In genomic region chr13:26502826-26503225, GRCh38 we compare ENCODE assay signal across 9 cellular contexts. TPM values are rescaled to one million over a fixed set of nuclear protein-coding genes. Genes with fewer than 3 reads are reported as not detected.
A peak's percentile ranks its signal among the peaks of the same experiment; 100 is the strongest.
DNase-seq lines count a peak whose midpoint lies in the region; ATAC-seq and TF ChIP-seq lines count a peak whose summit lies in the region.
"Had no signal": no experiment of that assay in that cellular context is flagged by ENCODE, and none has a peak within 500 bp of the region (broad histone marks: within the 10 kb centered on the region; RNA-seq: fewer than 3 reads in every experiment).

No MANE protein-coding gene starts in this region.

- peaks cover 5% of the 10 kb centered on the region for H3F3A ChIP-seq in neural progenitor cell (ENCODE audit: low read depth)

- H3K4me3 ChIP-seq in CD4-positive, CD25-positive, alpha-beta regulatory T cell (ENCODE audit: low read depth, low read length): no peak overlapping the region
- no peak overlapping the region for H3K4me3 ChIP-seq in cardiac fibroblast (replicated peaks in 1 of 2; ENCODE audit: low read depth in 2 of 2, low read length in 2 of 2)
- no peak overlapping the region for H3K4me3 ChIP-seq in neural progenitor cell
- H3K4me3 ChIP-seq: dorsolateral prefrontal cortex had no signal

- no peaks in the 10 kb centered on the region for H3K79me2 ChIP-seq in neural progenitor cell (ENCODE audit: low read depth)

- peak; percentile 37 for TF ChIP-seq CTCF in cardiac fibroblast (IDR thresholded peaks at IDR 0.05; ENCODE audit: low read depth, low read length)
- TF ChIP-seq CTCF in neural progenitor cell (IDR thresholded peaks at IDR 0.05): peak; percentile 5

- H3K9me3 Mint-ChIP-seq in CD4-positive, CD25-positive, alpha-beta regulatory T cell: no peaks in the 10 kb centered on the region
- H3K9me3 Mint-ChIP-seq in neural progenitor cell: peaks cover 9% of the 10 kb centered on the region

- H3K9ac ChIP-seq in neural progenitor cell: no peak overlapping the region

- H4K20me1 ChIP-seq in neural progenitor cell (ENCODE audit: low read depth): no peaks in the 10 kb centered on the region

- H3K27ac Mint-ChIP-seq in CD4-positive, CD25-positive, alpha-beta regulatory T cell: peak overlapping the region in 1 of 3 donors; percentile 23
- H3K27ac Mint-ChIP-seq in neural progenitor cell: no peak overlapping the region

- H3K27me3 Mint-ChIP-seq in CD4-positive, CD25-positive, alpha-beta regulatory T cell: no peaks in the 10 kb centered on the region
- H3K27me3 Mint-ChIP-seq in neural progenitor cell (ENCODE audit: insufficient read depth, low read depth): no peaks in the 10 kb centered on the region

- H3K4me1 Mint-ChIP-seq in CD4-positive, CD25-positive, alpha-beta regulatory T cell: peaks cover 0 to 4% (median 2%) of the 10 kb centered on the region in 4 donors
- peaks cover 6% of the 10 kb centered on the region for H3K4me1 Mint-ChIP-seq in neural progenitor cell

- peak overlapping the region; percentile 50 for H2AFZ ChIP-seq in neural progenitor cell (replicated peaks)

- peaks cover 2% of the 10 kb centered on the region for H3K27me3 ChIP-seq in CD4-positive, CD25-positive, alpha-beta regulatory T cell (ENCODE audit: control insufficient read depth, insufficient read depth, low read length)
- no peaks in the 10 kb centered on the region for H3K27me3 ChIP-seq in neural progenitor cell
- H3K27me3 ChIP-seq: dorsolateral prefrontal cortex had no signal

- H3K9me3 ChIP-seq in CD4-positive, CD25-positive, alpha-beta regulatory T cell (ENCODE audit: control insufficient read depth in 2 of 2, low read length in 2 of 2): no peaks in the 10 kb centered on the region
- no peaks in the 10 kb centered on the region for H3K9me3 ChIP-seq in neural progenitor cell (ENCODE audit: low read depth)

- H3K4me2 ChIP-seq in neural progenitor cell: peak overlapping the region; percentile 10

- no peaks in the 10 kb centered on the region for H3K36me3 ChIP-seq in CD4-positive, CD25-positive, alpha-beta regulatory T cell (ENCODE audit: control insufficient read depth, insufficient read depth, low read length)
- no peaks in the 10 kb centered on the region for H3K36me3 ChIP-seq in neural progenitor cell

- H3K27ac ChIP-seq in CD4-positive, CD25-positive, alpha-beta regulatory T cell (ENCODE audit: insufficient read depth, low read length, poor library complexity, severe bottlenecking): no peak overlapping the region
- H3K27ac ChIP-seq in neural progenitor cell: no peak overlapping the region

- no peaks in the 10 kb centered on the region for H3K4me1 ChIP-seq in CD4-positive, CD25-positive, alpha-beta regulatory T cell (ENCODE audit: control insufficient read depth, insufficient read depth, low read length, poor library complexity, severe bottlenecking)
- peaks cover 22% of the 10 kb centered on the region for H3K4me1 ChIP-seq in neural progenitor cell

- no peaks in the 10 kb centered on the region for H3K36me3 Mint-ChIP-seq in CD4-positive, CD25-positive, alpha-beta regulatory T cell
- no peaks in the 10 kb centered on the region for H3K36me3 Mint-ChIP-seq in neural progenitor cell

- H3K4me3 Mint-ChIP-seq in CD4-positive, CD25-positive, alpha-beta regulatory T cell: no peak overlapping the region
- no peak overlapping the region for H3K4me3 Mint-ChIP-seq in neural progenitor cell

- ATAC-seq in CD4-positive, CD25-positive, alpha-beta regulatory T cell (ENCODE audit: low read depth in 2 of 2): peak; percentile 37 to 57
- ATAC-seq in HG03159 (IDR thresholded peaks at IDR 0.05; ENCODE audit: unreplicated experiment) (no peak), HG03280 (IDR thresholded peaks at IDR 0.05; ENCODE audit: unreplicated experiment) (no peak)

- peak in 1 of 3 donors; percentile 16 for DNase-seq in CD4-positive, CD25-positive, alpha-beta regulatory T cell
- DNase-seq in NCI-H226 (peak; percentile 69), cardiac fibroblast (ENCODE audit: low read depth in 2 of 2) (peak; percentile 67 to 95), neural progenitor cell (ENCODE audit: low spot score) (peak; percentile 40), GM19240 (ENCODE audit: insufficient read length, low spot score) (no peak)
- no peak for DNase-seq in effector CD4-positive, alpha-beta T cell

RNA-seq across cellular contexts. Expression of gene WASF3, which starts 54.7 kb away (rescaled TPM):
- total RNA-seq in CD4-positive, CD25-positive, alpha-beta regulatory T cell: 0.49 TPM
- not detected for polyA plus RNA-seq in CD4-positive, CD25-positive, alpha-beta regulatory T cell
- total RNA-seq in neural progenitor cell (ENCODE audit: low replicate concordance): 89.2 and 106 TPM in 2 replicates

Comparison
In these comparisons a context has a peak if more than half of its experiments do, and no peak if none do; other contexts are left out.
1. ATAC-seq: peak in CD4-positive, CD25-positive, alpha-beta regulatory T cell (2 of 2); none in HG03159 (single experiment) and HG03280 (single experiment).
2. DNase-seq: peak in NCI-H226 (single experiment), cardiac fibroblast (2 of 2) and neural progenitor cell (single experiment); none in GM19240 (single experiment) and effector CD4-positive, alpha-beta T cell (single experiment).
3. RNA of gene WASF3, which starts 54.7 kb away (total RNA-seq): 89.2 to 106 TPM in neural progenitor cell; 0.49 TPM in CD4-positive, CD25-positive, alpha-beta regulatory T cell (single experiment); every median in the first group is over 10 times any median in the second.